ENCODE assay signal across 9 cellular contexts in the genomic region with DNA sequence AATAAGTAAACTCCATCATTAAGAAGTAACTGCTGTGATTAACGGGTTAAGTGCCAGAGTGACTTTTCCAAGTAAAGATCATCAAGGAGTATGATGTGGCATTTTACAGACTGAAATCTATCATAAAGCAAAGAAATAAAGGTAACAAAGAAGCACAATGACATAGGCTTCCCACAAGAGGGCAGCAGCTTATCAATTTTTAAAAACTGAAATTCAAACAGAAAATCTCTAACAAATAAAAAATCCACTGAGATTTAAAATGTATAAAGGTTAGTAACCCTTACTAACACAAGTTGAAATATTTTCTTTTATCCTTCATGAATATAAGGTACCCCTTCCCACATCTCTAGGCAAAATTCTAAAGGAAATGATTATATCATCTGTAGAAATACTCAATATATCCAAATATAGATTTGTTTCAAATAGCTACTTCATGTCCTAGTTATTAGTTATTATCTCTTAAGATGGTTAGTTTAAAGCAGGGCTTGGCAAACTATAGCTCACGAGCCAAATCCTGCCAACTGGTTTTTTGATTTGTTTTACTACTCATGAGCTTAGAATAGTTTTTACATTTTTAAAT. TPM values are rescaled to one million over a fixed set of nuclear protein-coding genes. Genes with fewer than 3 reads are reported as not detected.
A peak's percentile ranks its signal among the peaks of the same experiment; 100 is the strongest.
DNase-seq lines count a peak whose midpoint lies in the region; ATAC-seq and TF ChIP-seq lines count a peak whose summit lies in the region.
"Had no signal": no experiment of that assay in that cellular context is flagged by ENCODE, and none has a peak within 500 bp of the region (broad histone marks: within the 10 kb centered on the region; RNA-seq: fewer than 3 reads in every experiment).

No MANE protein-coding gene starts in this region.

- DNase-seq in natural killer cell (no peak), MM.1S (peak; percentile 45), activated B cell treated with CpG ODN at 0.5 μM for 24 hours (no peak), glutamatergic neuron (no peak), stomach (no peak)
- no peak for DNase-seq in natural killer cell treated with Interleukin-12 subunit alpha and Interleukin-12 subunit beta and Interleukin-15 and Interleukin-18, amount 100 ng/mL, for 72 hours (ENCODE audit: low spot score)

- H3K27me3 ChIP-seq in MM.1S (replicated peaks; ENCODE audit: insufficient read depth, low read length) (no peaks in the 10 kb centered on the region), stomach (no peaks in the 10 kb centered on the region)

- H3K27ac ChIP-seq in MM.1S (ENCODE audit: low read length) = no peak overlapping the region
- no peak overlapping the region for H3K27ac ChIP-seq in stomach

- intact Hi-C loops in natural killer cell (cut with micrococcal nuclease) = loop anchor here (1.0 to 2.0 kb wide), 3 partner anchors 29 to 628 kb away; a partner anchor contains a TSS
- intact Hi-C loops in activated B cell treated with CpG ODN at 0.5 μM for 24 hours (cut with micrococcal nuclease) = loop anchor here (1.0 kb wide), 5 partner anchors 29 to 627 kb away; a partner anchor contains a TSS
- intact Hi-C loops in stomach (cut with DNase I; ENCODE audit: low total_unique reads) = loop anchor here (2.0 kb wide), 1 partner anchor 180 kb away; no protein-coding TSS in a partner anchor

- no peaks in the 10 kb centered on the region for H3K36me3 Mint-ChIP-seq in natural killer cell
- peaks cover 12% of the 10 kb centered on the region for H3K36me3 Mint-ChIP-seq in natural killer cell treated with Interleukin-12 subunit alpha and Interleukin-12 subunit beta and Interleukin-15 and Interleukin-18, amount 100 ng/mL, for 72 hours
- peaks cover 62% of the 10 kb centered on the region for H3K36me3 Mint-ChIP-seq in activated B cell treated with CpG ODN at 0.5 μM for 24 hours (ENCODE audit: low read depth)
- no peaks in the 10 kb centered on the region for H3K36me3 Mint-ChIP-seq in glutamatergic neuron (ENCODE audit: unreplicated experiment)

- peak; percentile 87 for TF ChIP-seq CTCF in natural killer cell (IDR thresholded peaks at IDR 0.05)
- TF ChIP-seq CTCF in MM.1S (IDR thresholded peaks at IDR 0.05; ENCODE audit: low read length) = peak; percentile 90
- peak; percentile 21 for TF ChIP-seq CTCF in activated B cell treated with CpG ODN at 0.5 μM for 24 hours (IDR thresholded peaks at IDR 0.05)
- peak; percentile 73 for TF ChIP-seq CTCF in glutamatergic neuron (IDR thresholded peaks at IDR 0.05; ENCODE audit: partially characterized antibody, unreplicated experiment)
- peak in 5 of 7 experiments; percentile 49 to 76 (median 60) for TF ChIP-seq CTCF in stomach (IDR thresholded peaks at IDR 0.05)

- H3K4me2 ChIP-seq in MM.1S (ENCODE audit: low read depth, low read length) = no peak overlapping the region

- peaks cover 15% of the 10 kb centered on the region for H3F3A ChIP-seq in MM.1S (ENCODE audit: insufficient read depth, low read length)

- CTCF ChIA-PET in activated B cell treated with CpG ODN at 0.5 μM for 24 hours (lab: Charles Lee) = interaction anchor here (0.6 to 11.0 kb wide), 30 partner anchors 9 to 630 kb away, joined by 3 to 221 read pairs (median 4); a partner anchor contains a TSS

- H3K36me3 ChIP-seq in MM.1S (replicated peaks; ENCODE audit: insufficient read depth, low read length) (peaks cover 5% of the 10 kb centered on the region), stomach (peaks cover 3 to 54% (median 31%) of the 10 kb centered on the region in 4 donors)

- no peak for TF ChIP-seq EP300 in stomach (IDR thresholded peaks at IDR 0.05)

- H3K4me3 Mint-ChIP-seq in natural killer cell (no peak overlapping the region), activated B cell treated with CpG ODN at 0.5 μM for 24 hours (no peak overlapping the region), glutamatergic neuron (ENCODE audit: unreplicated experiment) (no peak overlapping the region)
- H3K4me3 Mint-ChIP-seq in natural killer cell treated with Interleukin-12 subunit alpha and Interleukin-12 subunit beta and Interleukin-15 and Interleukin-18, amount 100 ng/mL, for 72 hours = no peak overlapping the region

- no peak overlapping the region for H3K9ac ChIP-seq in MM.1S (ENCODE audit: low read length)

- H3K9me3 ChIP-seq in MM.1S (replicated peaks; ENCODE audit: insufficient read depth, low read length) (no peaks in the 10 kb centered on the region), stomach (no peaks in the 10 kb centered on the region)

- peaks cover 32% of the 10 kb centered on the region for H3K4me1 ChIP-seq in MM.1S (ENCODE audit: low read length)
- H3K4me1 ChIP-seq in stomach = peaks cover 0 to 25% (median 16%) of the 10 kb centered on the region in 4 donors

- ATAC-seq in natural killer cell (peak; percentile 52 to 80 (median 54)), activated B cell treated with CpG ODN at 0.5 μM for 24 hours (ENCODE audit: low read depth) (peak; percentile 49), GM21786 (IDR thresholded peaks at IDR 0.05; ENCODE audit: unreplicated experiment) (no peak), HG02852 (IDR thresholded peaks at IDR 0.05; ENCODE audit: unreplicated experiment) (no peak)
- ATAC-seq in natural killer cell treated with Interleukin-12 subunit alpha and Interleukin-12 subunit beta and Interleukin-15 and Interleukin-18, amount 100 ng/mL, for 72 hours = no peak

- no peak overlapping the region for H2AFZ ChIP-seq in MM.1S (ENCODE audit: low read length)

- peak overlapping the region in 1 of 2 donors; percentile 69 for H3K27ac Mint-ChIP-seq in natural killer cell
- H3K27ac Mint-ChIP-seq in natural killer cell treated with Interleukin-12 subunit alpha and Interleukin-12 subunit beta and Interleukin-15 and Interleukin-18, amount 100 ng/mL, for 72 hours = peak overlapping the region in 1 of 2 donors; percentile 49
- peak overlapping the region; percentile 35 for H3K27ac Mint-ChIP-seq in activated B cell treated with CpG ODN at 0.5 μM for 24 hours
- no peak overlapping the region for H3K27ac Mint-ChIP-seq in glutamatergic neuron (ENCODE audit: unreplicated experiment)

- no peaks in the 10 kb centered on the region for H3K9me2 ChIP-seq in MM.1S (replicated peaks; ENCODE audit: insufficient read depth, low read length)

- H3K4me1 Mint-ChIP-seq in natural killer cell (peaks cover 12 to 28% of the 10 kb centered on the region in 2 donors), activated B cell treated with CpG ODN at 0.5 μM for 24 hours (peaks cover 62% of the 10 kb centered on the region), glutamatergic neuron (ENCODE audit: low read depth, unreplicated experiment) (no peaks in the 10 kb centered on the region)
- H3K4me1 Mint-ChIP-seq in natural killer cell treated with Interleukin-12 subunit alpha and Interleukin-12 subunit beta and Interleukin-15 and Interleukin-18, amount 100 ng/mL, for 72 hours (ENCODE audit: low read depth in 2 of 2) = peaks cover 18 to 22% of the 10 kb centered on the region in 2 donors

- TF ChIP-seq POLR2A in stomach (IDR thresholded peaks at IDR 0.05) = no peak

- H3K9me3 Mint-ChIP-seq in natural killer cell (no peaks in the 10 kb centered on the region), activated B cell treated with CpG ODN at 0.5 μM for 24 hours (no peaks in the 10 kb centered on the region), glutamatergic neuron (ENCODE audit: unreplicated experiment) (no peaks in the 10 kb centered on the region)
- no peaks in the 10 kb centered on the region for H3K9me3 Mint-ChIP-seq in natural killer cell treated with Interleukin-12 subunit alpha and Interleukin-12 subunit beta and Interleukin-15 and Interleukin-18, amount 100 ng/mL, for 72 hours

- peaks cover 63% of the 10 kb centered on the region for H3K79me2 ChIP-seq in MM.1S (ENCODE audit: low read length)

- H3K27me3 Mint-ChIP-seq in natural killer cell (ENCODE audit: low read depth in 2 of 2) (no peaks in the 10 kb centered on the region), activated B cell treated with CpG ODN at 0.5 μM for 24 hours (no peaks in the 10 kb centered on the region), glutamatergic neuron (ENCODE audit: unreplicated experiment) (no peaks in the 10 kb centered on the region)
- no peaks in the 10 kb centered on the region for H3K27me3 Mint-ChIP-seq in natural killer cell treated with Interleukin-12 subunit alpha and Interleukin-12 subunit beta and Interleukin-15 and Interleukin-18, amount 100 ng/mL, for 72 hours

- H3K4me3 ChIP-seq in MM.1S (ENCODE audit: low read length) (no peak overlapping the region), stomach (no peak overlapping the region)

- POLR2A ChIA-PET in activated B cell treated with CpG ODN at 0.5 μM for 24 hours (lab: Charles Lee) = interaction anchor here (1.0 to 10.8 kb wide), 5 partner anchors 13 to 180 kb away, joined by 4 to 152 read pairs (median 5); a partner anchor contains a TSS

- no peaks in the 10 kb centered on the region for H4K20me1 ChIP-seq in MM.1S (ENCODE audit: insufficient read depth, low read length)

- WGBS in stomach, 5 donors = 16 to 36% (median 28%) methylated on average over 2 of the region's 2 CpGs

RNA-seq across cellular contexts. Expression of a gene that starts 29.2 kb away (rescaled TPM):
- total RNA-seq in natural killer cell (10 to 100 TPM; 24.3 to 42.1 (median 37.0) TPM), activated B cell treated with CpG ODN at 0.5 μM for 24 hours (54.8 and 59.3 TPM in 2 replicates), glutamatergic neuron (ENCODE audit: unreplicated experiment) (19.9 TPM), stomach (100 to 1,000 TPM in 1 of 5 donors, 10 to 100 TPM in 4; 15.2 to 147 (median 23.3) TPM)
- 10 to 100 TPM; 52.5 to 71.4 TPM for total RNA-seq in natural killer cell treated with Interleukin-12 subunit alpha and Interleukin-12 subunit beta and Interleukin-15 and Interleukin-18, amount 100 ng/mL, for 72 hours
- 10 to 100 TPM; 25.2 to 32.5 (median 26.9) TPM for polyA plus RNA-seq in stomach

RNA-seq across cellular contexts. Expression of a gene that starts 38.1 kb away (rescaled TPM):
- total RNA-seq in natural killer cell = not detected
- not detected for total RNA-seq in natural killer cell treated with Interleukin-12 subunit alpha and Interleukin-12 subunit beta and Interleukin-15 and Interleukin-18, amount 100 ng/mL, for 72 hours
- total RNA-seq in activated B cell treated with CpG ODN at 0.5 μM for 24 hours = 4.9 and 6.7 TPM in 2 replicates
- not detected for total RNA-seq in glutamatergic neuron (ENCODE audit: unreplicated experiment)
- under 1 TPM in 1 of 5 donors, not detected in 4; 0.37 TPM for total RNA-seq in stomach
- under 1 TPM in 1 of 3 donors, not detected in 2; 0.05 TPM for polyA plus RNA-seq in stomach
- total RNA-seq: subcutaneous adipose tissue had no signal

Comparison
In these comparisons a context has a peak if more than half of its experiments do, and no peak if none do; other contexts are left out.
1. ATAC-seq: peak in natural killer cell (3 of 3) and activated B cell treated with CpG ODN at 0.5 μM for 24 hours (single experiment); none in natural killer cell treated with Interleukin-12 subunit alpha and Interleukin-12 subunit beta and Interleukin-15 and Interleukin-18, amount 100 ng/mL, for 72 hours (0 of 2), GM21786 (single experiment) and HG02852 (single experiment).
2. CTCF ChIP-seq: peak in every context shown above with its lines; median percentile 90 in MM.1S; 87 in natural killer cell; 73 in glutamatergic neuron; 60 in stomach; 21 in activated B cell treated with CpG ODN at 0.5 μM for 24 hours.